3 cellular contexts compared by ENCODE assay signal in the genomic region with DNA sequence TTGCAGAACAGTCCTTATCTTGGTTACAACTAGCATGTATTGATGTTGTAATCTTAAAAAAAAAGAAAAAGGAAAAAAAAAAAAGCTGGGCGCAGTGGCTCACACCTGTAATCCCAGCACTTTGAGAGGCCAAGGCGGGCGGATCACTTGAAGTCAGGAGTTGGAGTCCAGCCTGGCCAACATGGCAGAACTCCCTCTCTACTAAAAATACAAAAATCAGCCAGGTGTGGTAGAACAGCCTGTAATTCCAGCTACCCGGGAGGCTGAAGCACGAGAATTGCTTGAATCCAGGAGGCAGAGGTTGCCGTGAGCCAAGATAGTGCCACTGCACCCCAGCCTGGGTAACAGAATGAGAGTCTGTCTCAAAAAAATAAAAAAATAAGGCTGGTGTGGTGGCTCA.
"Had no signal": no experiment of that assay in that cellular context is flagged by ENCODE, and none has a peak within 500 bp of the region (broad histone marks: within the 10 kb centered on the region; RNA-seq: fewer than 3 reads in every experiment).

No MANE protein-coding gene starts in this region.

- DNase-seq: GDM1, GF-D8 had no signal

- H3K4me3 ChIP-seq: GM12878 had no signal
